8 cellular contexts compared by ENCODE assay signal in genomic region chr9:128124873-128125574, GRCh38. TPM values are rescaled to one million over a fixed set of nuclear protein-coding genes. Genes with fewer than 3 reads are reported as not detected.
DNase-seq lines count a peak whose midpoint lies in the region; TF ChIP-seq lines count a peak whose summit lies in the region.

No MANE protein-coding gene starts in this region.

- no peak overlapping the region for H4K8ac ChIP-seq in H9 (replicated peaks; ENCODE audit: insufficient read length, low read depth, low read length)

- H3K36me3 ChIP-seq in BLaER1 (peaks cover 53% of the 10 kb centered on the region), brain microvascular endothelial cell (replicated peaks) (peaks cover 25% of the 10 kb centered on the region)

- H3K27ac Mint-ChIP-seq in H9: no peak overlapping the region; a peak in 1 of 7 replicates

- peaks cover 12% of the 10 kb centered on the region for H3K23me2 ChIP-seq in H9 (ENCODE audit: insufficient read length, low read depth, low read length, poor library complexity, severe bottlenecking)

- peak overlapping the region; percentile 41 to 57; a peak in 4 of 5 replicates for H3K4me3 Mint-ChIP-seq in H9

- no CpG with 5 or more reads among the region's 15 CpGs for WGBS in H9 (ENCODE audit: extremely low coverage, insufficient read length, low lambda C conversion rate)

- no peak overlapping the region for H2AK5ac ChIP-seq in H9 (ENCODE audit: insufficient read length, low read length)

- no peak overlapping the region for H2BK120ac ChIP-seq in H9 (ENCODE audit: low read depth, low read length, poor library complexity, severe bottlenecking)

- H3K79me2 ChIP-seq in H9 (ENCODE audit: insufficient read depth, low read length): no peaks in the 10 kb centered on the region

- no peak overlapping the region for H4K5ac ChIP-seq in H9 (ENCODE audit: insufficient read length, low read depth, low read length)

- no peak overlapping the region for H3K56ac ChIP-seq in H9 (ENCODE audit: insufficient read length, low read depth, low read length)

- no peaks in the 10 kb centered on the region for H3K27me3 ChIP-seq in BLaER1
- H3K27me3 ChIP-seq in H9 (ENCODE audit: insufficient read depth, low read length): 0 out of 2 replicates have a peak, but pooled peaks cover 3% of the 10 kb centered on the region
- no peaks in the 10 kb centered on the region for H3K27me3 ChIP-seq in brain microvascular endothelial cell (replicated peaks)

- H2BK15ac ChIP-seq in H9 (ENCODE audit: low read depth, low read length): no peak overlapping the region

- POLR2A ChIA-PET in RWPE1 (lab: Yijun Ruan, JAX; ENCODE audit: low non-redundant PET): interaction anchor here (0.6 kb wide), 1 partner anchor 58 kb away, joined by 3 read pairs; no protein-coding TSS in a partner anchor

- no peak overlapping the region for H3T11ph ChIP-seq in H9 (ENCODE audit: low read length)

- no peaks in the 10 kb centered on the region for H3K79me1 ChIP-seq in H9 (ENCODE audit: insufficient read depth, low read depth, low read length, poor library complexity, severe bottlenecking)

- H3K4me3 ChIP-seq in BLaER1 (peak overlapping the region; percentile 99), brain microvascular endothelial cell (ENCODE audit: low read depth, low read length) (no peak overlapping the region)

- H3K9ac ChIP-seq in BLaER1 (peak overlapping the region; percentile 95), H9 (ENCODE audit: extremely low read depth, insufficient read length, low read length) (no peak overlapping the region)

- peak; percentile 87 for TF ChIP-seq CTCF in H9 (conservative IDR thresholded peaks at IDR 0.05)
- peak; percentile 91 for TF ChIP-seq CTCF in RWPE1 (conservative IDR thresholded peaks at IDR 0.05; ENCODE audit: low read depth)
- TF ChIP-seq CTCF in brain microvascular endothelial cell (IDR thresholded peaks at IDR 0.05; ENCODE audit: low read depth, low read length, missing control alignments): peak; percentile 84

- H3K27ac ChIP-seq in BLaER1: peak overlapping the region; percentile 99
- H3K27ac ChIP-seq in H9 (ENCODE audit: insufficient read length, low read depth, low read length): no peak overlapping the region
- H3K27ac ChIP-seq in RWPE1: peak overlapping the region; percentile 95
- no peak overlapping the region for H3K27ac ChIP-seq in brain microvascular endothelial cell

- no peak overlapping the region for H2BK20ac ChIP-seq in H9 (ENCODE audit: low read depth, low read length, poor library complexity, severe bottlenecking)

- H3K4me1 Mint-ChIP-seq in H9: peaks cover 13 to 16% of the 10 kb centered on the region in 2 experiments

- H3K4me1 ChIP-seq in BLaER1 (peaks cover 62% of the 10 kb centered on the region), H9 (ENCODE audit: insufficient read depth, low read length) (no peaks in the 10 kb centered on the region)

- H3K4me2 ChIP-seq in BLaER1 (peak overlapping the region; percentile 85), H9 (ENCODE audit: insufficient read depth, insufficient read length, low read length) (no peak overlapping the region)

- H3K4ac ChIP-seq in H9 (ENCODE audit: low read depth, low read length): no peak overlapping the region

- no peak overlapping the region for H2AFZ ChIP-seq in H9 (ENCODE audit: low read length)

- H4K20me1 ChIP-seq in BLaER1 (peaks cover 65% of the 10 kb centered on the region), H9 (ENCODE audit: control insufficient read depth, insufficient read depth, insufficient read length) (no peaks in the 10 kb centered on the region)

- H3K18ac ChIP-seq in H9 (ENCODE audit: insufficient read length, low read depth, low read length): no peak overlapping the region

- H3K14ac ChIP-seq in H9 (ENCODE audit: insufficient read depth, low read length): no peak overlapping the region

- peak; percentile 88 for DNase-seq in H9
- DNase-seq in RWPE1 (ENCODE audit: low spot score): no peak
- DNase-seq in brain microvascular endothelial cell: peak; percentile 39
- peak; percentile 80 for DNase-seq in left kidney (ENCODE audit: low read depth, low spot score)
- peak; percentile 72 for DNase-seq in stimulated activated CD8-positive, alpha-beta memory T cell treated with anti-CD3 and anti-CD28 coated beads, Interleukin-4, amount 100 ng/mL, for 48 hours
- DNase-seq in NCI-H187 (lab: John Stamatoyannopoulos, UW): no peak
- DNase-seq in ureter (ENCODE audit: low spot score): no peak

- peaks cover 14% of the 10 kb centered on the region for H3K27me3 Mint-ChIP-seq in H9 (ENCODE audit: low read depth)

- H4K91ac ChIP-seq in H9 (ENCODE audit: insufficient read length, low read depth, low read length): no peak overlapping the region

- peaks cover 9 to 12% of the 10 kb centered on the region in 2 experiments for H3K9me3 Mint-ChIP-seq in H9

- no peak overlapping the region for H2BK12ac ChIP-seq in H9 (ENCODE audit: insufficient read length, low read depth, low read length)

- no peak overlapping the region for H3K23ac ChIP-seq in H9 (ENCODE audit: insufficient read length, low read depth, low read length)

- CTCF ChIA-PET in RWPE1 (lab: Yijun Ruan, JAX): interaction anchor here (0.6 to 4.2 kb wide), 19 partner anchors 7 to 975 kb away, joined by 3 to 40 read pairs (median 4); partner anchors contain the start of gene BBLN

- no peak overlapping the region for H2BK5ac ChIP-seq in H9 (ENCODE audit: insufficient read length, low read length)

- no peaks in the 10 kb centered on the region; the same call in 1 of the 2 replicates for H3K9me3 ChIP-seq in BLaER1
- no peaks in the 10 kb centered on the region for H3K9me3 ChIP-seq in H9 (ENCODE audit: control insufficient read depth, low read depth, low read length)

- H3K36me3 Mint-ChIP-seq in H9 (ENCODE audit: insufficient read depth in 1 of 3, low read depth in 3 of 3): peaks cover 26 to 44% (median 38%) of the 10 kb centered on the region in 3 experiments

- in situ Hi-C loops in brain microvascular endothelial cell (cut with HindIII; ENCODE audit: low pct_ligation_motif_present, low sequenced_read_pairs): no loop called here

RNA-seq across cellular contexts. Expression of gene PTGES2, which starts 2.5 kb away (rescaled TPM):
- total RNA-seq in H9 (2021) (60.4 and 63.9 TPM in 2 replicates), ureter (87.8 TPM)

RNA-seq across cellular contexts. Expression of gene LCN2, which starts 24.2 kb away (rescaled TPM):
- not detected in 2 replicates for total RNA-seq in H9 (2021)
- total RNA-seq in ureter: 143 TPM

RNA-seq across cellular contexts. Expression of gene BBLN, which starts 35.0 kb away (rescaled TPM):
- 72.5 and 74.9 TPM in 2 replicates for total RNA-seq in H9 (2021)
- 179 TPM for total RNA-seq in ureter

RNA-seq across cellular contexts. Expression of gene SLC25A25, which starts 57.0 kb away (rescaled TPM):
- total RNA-seq in H9 (2021): 16.0 and 16.9 TPM in 2 replicates
- 21.7 TPM for total RNA-seq in ureter

RNA-seq across cellular contexts. Expression of gene NAIF1, which starts 57.9 kb away (rescaled TPM):
- total RNA-seq in H9 (2021) (6.3 TPM in 2 replicates), ureter (6.9 TPM)

Comparison
In these comparisons a context has a peak if more than half of its experiments do, and no peak if none do; other contexts are left out.
1. H3K27ac ChIP-seq: peak in BLaER1 (single experiment) and RWPE1 (single experiment); none in H9 (single experiment) and brain microvascular endothelial cell (single experiment).
2. DNase-seq: peak in H9 (single experiment), brain microvascular endothelial cell (single experiment), left kidney (single experiment) and stimulated activated CD8-positive, alpha-beta memory T cell treated with anti-CD3 and anti-CD28 coated beads, Interleukin-4, amount 100 ng/mL, for 48 hours (single experiment); none in RWPE1 (single experiment), NCI-H187 (0 of 2) and ureter (single experiment).
3. RNA of gene LCN2, which starts 24.2 kb away (total RNA-seq): 143 TPM in ureter (single experiment); not detected in H9; every median in the first group is over 100 times any median in the second.
4. Peak in every context shown above with its lines, with median percentiles within 50 percentile points of each other: CTCF ChIP-seq.